In genomic region chr4:54657556-54658313, GRCh38 we compare ENCODE assay signal across 7 cellular contexts. TPM values are rescaled to one million over a fixed set of nuclear protein-coding genes. Genes with fewer than 3 reads are reported as not detected.
DNase-seq lines count a peak whose midpoint lies in the region; TF ChIP-seq lines count a peak whose summit lies in the region.

KIT (plus strand) TSS chr4:54657957; CDS start chr4:54658015, 58 bp downstream.

- H3K9me3 Mint-ChIP-seq in activated CD4-positive, alpha-beta memory T cell treated with anti-CD3 and anti-CD28 coated beads for 36 hours = no peaks in the 10 kb centered on the region

- peak within 1 kb of the TSS; percentile 48 for H3K4me3 ChIP-seq in epithelial cell of proximal tubule (ENCODE audit: low read depth, low read length)
- H3K4me3 ChIP-seq in thymus (ENCODE audit: low read length) = peak within 1 kb of the TSS; percentile 40

- peak within 1 kb of the TSS; percentile 68 for H3K4me3 Mint-ChIP-seq in activated CD4-positive, alpha-beta memory T cell treated with anti-CD3 and anti-CD28 coated beads for 36 hours

- peaks cover 11% of the 10 kb centered on the region for H3K4me1 Mint-ChIP-seq in activated CD4-positive, alpha-beta memory T cell treated with anti-CD3 and anti-CD28 coated beads for 36 hours (ENCODE audit: low read depth)

- H3K4me1 ChIP-seq in thymus (ENCODE audit: control insufficient read depth, insufficient read depth, low read length) = peaks cover 5% of the 10 kb centered on the region

- H3K9me3 ChIP-seq in thymus (ENCODE audit: control insufficient read depth) = peaks cover 1% of the 10 kb centered on the region

- in situ Hi-C loops in GM13977 (cut with MboI; ENCODE audit: low pct_unique_long_range_greater_than_20kb, low sequenced_read_pairs, unreplicated experiment) = no loop called here

- no peaks in the 10 kb centered on the region for H3K36me3 Mint-ChIP-seq in activated CD4-positive, alpha-beta memory T cell treated with anti-CD3 and anti-CD28 coated beads for 36 hours

- under 1% methylated on average over 78 of the region's 78 CpGs for WGBS in thymus

- peak; percentile 33 for DNase-seq in GM13977 (ENCODE audit: low spot score)
- peak; percentile 29 for DNase-seq in NCI-H1694 treated with DMSO at 0.1 percent for 48 hours (lab: John Stamatoyannopoulos, UW)
- peak; percentile 14 for DNase-seq in activated CD4-positive, alpha-beta memory T cell treated with anti-CD3 and anti-CD28 coated beads for 36 hours
- no peak for DNase-seq in epithelial cell of proximal tubule (ENCODE audit: low read depth)
- peak; percentile 38 for DNase-seq in mucosa of gallbladder (ENCODE audit: low spot score)
- no peak for DNase-seq in HuH-7 (ENCODE audit: low spot score)

- H3K27me3 Mint-ChIP-seq in activated CD4-positive, alpha-beta memory T cell treated with anti-CD3 and anti-CD28 coated beads for 36 hours = peaks cover 59% of the 10 kb centered on the region

- POLR2A ChIA-PET in activated CD4-positive, alpha-beta memory T cell treated with anti-CD3 and anti-CD28 coated beads for 36 hours (lab: Charles Lee) = no interaction called here

- TF ChIP-seq CTCF in GM13977 (IDR thresholded peaks at IDR 0.05; ENCODE audit: extremely low read depth, insufficient read depth, missing control alignments) = no peak
- TF ChIP-seq CTCF in epithelial cell of proximal tubule (conservative IDR thresholded peaks at IDR 0.05; ENCODE audit: low read depth, low read length) = no peak

- H3K27ac Mint-ChIP-seq in activated CD4-positive, alpha-beta memory T cell treated with anti-CD3 and anti-CD28 coated beads for 36 hours = no peak within 1 kb of the TSS

- H3K27ac ChIP-seq in thymus (ENCODE audit: low read depth) = no peak within 1 kb of the TSS

- CTCF ChIA-PET in activated CD4-positive, alpha-beta memory T cell treated with anti-CD3 and anti-CD28 coated beads for 36 hours (lab: Charles Lee) = interaction anchor here (1.7 kb wide), 1 partner anchor 424 kb away, joined by 4 read pairs; no protein-coding TSS in a partner anchor

- peaks cover 41% of the 10 kb centered on the region for H3K27me3 ChIP-seq in thymus (ENCODE audit: control insufficient read depth, insufficient read depth)

- no peaks in the 10 kb centered on the region for H3K36me3 ChIP-seq in thymus (ENCODE audit: control insufficient read depth, insufficient read depth)

- intact Hi-C loops in activated CD4-positive, alpha-beta memory T cell treated with anti-CD3 and anti-CD28 coated beads for 36 hours (cut with micrococcal nuclease) = no loop called here

RNA-seq across cellular contexts. Expression of gene KIT, which starts in this region (rescaled TPM):
- total RNA-seq in activated CD4-positive, alpha-beta memory T cell treated with anti-CD3 and anti-CD28 coated beads for 36 hours = under 1 TPM in 1 of 2 experiments, not detected in 1; 0.10 TPM
- total RNA-seq in epithelial cell of proximal tubule = 0.12 and 0.22 TPM in 2 replicates
- total RNA-seq in mucosa of gallbladder = 24.4 TPM
- polyA plus RNA-seq in thymus = 2.3 TPM

Comparison
In these comparisons a context has a peak if more than half of its experiments do, and no peak if none do; other contexts are left out.
1. RNA of gene KIT (total RNA-seq): 24.4 TPM in mucosa of gallbladder (single experiment); 0.12 to 0.22 TPM in epithelial cell of proximal tubule and 0.10 TPM in activated CD4-positive, alpha-beta memory T cell treated with anti-CD3 and anti-CD28 coated beads for 36 hours; every median in the first group is over 10 times any median in the second.
2. Peak in DNase-seq in activated CD4-positive, alpha-beta memory T cell treated with anti-CD3 and anti-CD28 coated beads for 36 hours; RNA of the gene not detected or under 1 TPM.
3. DNase-seq: peak in GM13977 (single experiment), NCI-H1694 treated with DMSO at 0.1 percent for 48 hours (single experiment) and mucosa of gallbladder (single experiment); none in epithelial cell of proximal tubule (single experiment) and HuH-7 (single experiment).